In the genomic region with DNA sequence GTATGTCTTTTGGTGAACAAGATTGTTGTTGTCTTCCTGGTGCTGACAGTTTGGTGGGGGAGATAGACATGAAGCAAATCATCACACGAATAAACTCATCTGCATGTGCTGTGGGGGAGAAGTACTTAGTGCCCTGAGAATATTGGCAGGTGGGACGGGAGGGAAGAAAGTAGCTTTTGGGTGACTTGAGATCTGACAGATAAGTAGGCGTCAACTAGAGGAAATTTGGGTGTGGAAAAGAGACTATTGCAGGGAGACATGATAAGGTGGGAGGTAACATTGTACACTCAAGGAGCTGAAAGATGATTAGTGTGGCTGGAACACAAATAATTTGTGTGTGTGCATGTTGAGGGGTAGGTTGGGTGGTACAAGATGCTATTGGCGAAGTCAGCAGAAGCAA, we compare ENCODE assay signal across 18 cellular contexts.
"Had no signal": no experiment of that assay in that cellular context is flagged by ENCODE, and none has a peak within 500 bp of the region (broad histone marks: within the 10 kb centered on the region; RNA-seq: fewer than 3 reads in every experiment).

No MANE protein-coding gene starts in this region.

- H3K4me1 ChIP-seq: left lung had no signal

- H3K27me3 ChIP-seq: left lung, sigmoid colon, stomach, thyroid gland had no signal

- H3K9ac ChIP-seq: parathyroid adenoma had no signal

- H3K36me3 ChIP-seq: left lung, sigmoid colon, stomach, thyroid gland had no signal

- H3K27ac ChIP-seq: left lung, parathyroid adenoma, sigmoid colon, stomach, thyroid gland had no signal

- H3K4me3 ChIP-seq: left lung, mucosa of descending colon, sigmoid colon, stomach, thyroid gland had no signal

- H2AFZ ChIP-seq: parathyroid adenoma had no signal

- FAIRE-seq: endometrium, frontal cortex, keratinocyte had no signal

- H3K9me3 ChIP-seq: left lung, mucosa of descending colon, sigmoid colon, stomach, thyroid gland had no signal

- DNase-seq: cortex of kidney; effector memory CD8-positive, alpha-beta T cell; left lung; mesenchymal stem cell; mucosa of descending colon; naive B cell; right cardiac atrium; sigmoid colon; stimulated activated CD4-positive, alpha-beta T cell treated with anti-CD3 and anti-CD28 coated beads, Interleukin-2, amount 100 ng/mL, for 24 hours; stimulated activated CD4-positive, alpha-beta T cell treated with anti-CD3 and anti-CD28 coated beads, Interleukin-4, amount 100 ng/mL, for 24 hours; stimulated activated naive CD4-positive, alpha-beta T cell treated with Interleukin-2 at 50 U/mL for 16 hours; stomach; thyroid gland; trophoblast cell had no signal
